8 cellular contexts compared by ENCODE assay signal in genomic region chr17:42609814-42610801, GRCh38. TPM values are rescaled to one million over a fixed set of nuclear protein-coding genes. Genes with fewer than 3 reads are reported as not detected.
DNase-seq lines count a peak whose midpoint lies in the region; ATAC-seq, FAIRE-seq and TF ChIP-seq lines count a peak whose summit lies in the region.
"Not testable (repeated sequence)": the region's sequence is repeated elsewhere in the genome, so short reads cannot be mapped to it uniquely, and the experiment has no call there.

No MANE protein-coding gene starts in this region.

- intact Hi-C loops in dorsolateral prefrontal cortex (cut with DNase I) (loop anchor here (1.0 to 5.0 kb wide), 4 partner anchors 48 to 69 kb away; partner anchors contain the start of genes COASY (in 1 of the 2) and TUBG2 (in 1 of the 2)), tibial artery (cut with DNase I; ENCODE audit: low total_unique reads) (loop anchor here (5.0 kb wide), 2 partner anchors 42 to 72 kb away; partner anchors contain the start of genes CCR10 and CNTNAP1)
- intact Hi-C loops in pancreas (cut with DNase I) = not testable (repeated sequence)

- H3K4me1 ChIP-seq in NT2/D1 (ENCODE audit: insufficient read depth, insufficient read length); iPS-20b (ENCODE audit: insufficient read depth, low read length): not testable (repeated sequence)
- peaks cover 4 to 35% (median 16%) of the 10 kb centered on the region in 3 donors for H3K4me1 ChIP-seq in pancreas
- H3K4me1 ChIP-seq in tibial artery = peaks cover 0 to 46% (median 31%) of the 10 kb centered on the region in 4 donors

- H3K36me3 ChIP-seq in NT2/D1 (ENCODE audit: insufficient read depth, insufficient read length, low read length) (peaks cover 44% of the 10 kb centered on the region), iPS-20b (ENCODE audit: insufficient read depth, low read depth, low read length) (peaks cover 37% of the 10 kb centered on the region), pancreas (peaks cover 0 to 27% (median 6%) of the 10 kb centered on the region in 3 donors), tibial artery (peaks cover 23 to 37% (median 27%) of the 10 kb centered on the region in 3 donors)

- WGBS in pancreas, 2 donors = 10 to 14% methylated on average over 34 to 36 of the region's 42 CpGs

- not testable (repeated sequence) for FAIRE-seq in pancreas (lab: Jason Lieb, UNC)

- TF ChIP-seq CTCF in dorsolateral prefrontal cortex (IDR thresholded peaks at IDR 0.05 in 54 of 56, conservative IDR thresholded peaks at IDR 0.05 in 2 of 56; ENCODE audit: low read depth in 1 of 56, partially characterized antibody in 56 of 56); pancreas (IDR thresholded peaks at IDR 0.05); tibial artery (IDR thresholded peaks at IDR 0.05): not testable (repeated sequence)

- H3K4me3 ChIP-seq in NT2/D1 (ENCODE audit: insufficient read length, low read depth) (peak overlapping the region; percentile 99), dorsolateral prefrontal cortex (peak overlapping the region; percentile 68 to 100 (median 92)), iPS-20b (ENCODE audit: low read length) (peak overlapping the region; percentile 97), pancreas (peak overlapping the region; percentile 51 to 76 (median 58)), tibial artery (peak overlapping the region; percentile 69 to 85)

- not testable (repeated sequence) for H3K9me3 ChIP-seq in NT2/D1 (ENCODE audit: insufficient read depth, low read length); iPS-20b (ENCODE audit: insufficient read depth, low read depth, low read length); pancreas; tibial artery

- peak overlapping the region in 54 of 59 donors; percentile 2 to 99 (median 84) for H3K27ac ChIP-seq in dorsolateral prefrontal cortex
- peak overlapping the region; percentile 68 for H3K27ac ChIP-seq in iPS-20b (ENCODE audit: low read length)
- peak overlapping the region; percentile 18 to 87 (median 48) for H3K27ac ChIP-seq in pancreas
- peak overlapping the region; percentile 72 to 84 for H3K27ac ChIP-seq in tibial artery

- peak overlapping the region; percentile 100 for H3K9ac ChIP-seq in NT2/D1 (ENCODE audit: insufficient read length, low read depth)
- peak overlapping the region; percentile 98 for H3K9ac ChIP-seq in iPS-20b (ENCODE audit: low read depth, low read length)

- H3K27me3 ChIP-seq in NT2/D1 (ENCODE audit: insufficient read depth, insufficient read length); dorsolateral prefrontal cortex; iPS-20b (ENCODE audit: insufficient read depth, low read length); pancreas; tibial artery: not testable (repeated sequence)

- peak; percentile 39 for DNase-seq in DMS79 treated with DMSO at 0.1 percent for 48 hours (lab: John Stamatoyannopoulos, UW)
- DNase-seq in NT2/D1 (ENCODE audit: low read depth, low spot score) = not testable (repeated sequence)
- peak; percentile 6 for DNase-seq in activated T-cell treated with anti-CD3 and anti-CD28 coated beads for 1 hour (ENCODE audit: low read depth)
- peak in 4 of 10 donors; percentile 16 to 38 (median 20) for DNase-seq in dorsolateral prefrontal cortex
- DNase-seq in pancreas = peak in 5 of 6 donors; percentile 26 to 81 (median 65)
- peak in 1 of 2 donors; percentile 50 for DNase-seq in tibial artery

- peak; percentile 11 for ATAC-seq in HG02840 (IDR thresholded peaks at IDR 0.05; ENCODE audit: low FRiP score, unreplicated experiment)
- peak; percentile 12 to 28 (median 18) for ATAC-seq in pancreas

RNA-seq across cellular contexts. Expression of gene TUBG1, which starts 0.6 kb away (rescaled TPM):
- total RNA-seq in dorsolateral prefrontal cortex = 10 to 100 TPM; 29.0 to 81.9 (median 52.2) TPM
- 10 to 100 TPM; 10.5 to 79.9 (median 22.2) TPM for total RNA-seq in pancreas
- polyA plus RNA-seq in pancreas = 10 to 100 TPM; 23.5 to 29.1 TPM

RNA-seq across cellular contexts. Expression of gene RETREG3, which starts 0.9 kb away (rescaled TPM):
- 10 to 100 TPM; 38.8 to 64.5 (median 50.8) TPM for total RNA-seq in dorsolateral prefrontal cortex
- 10 to 100 TPM; 39.3 to 78.0 (median 47.0) TPM for total RNA-seq in pancreas
- 10 to 100 TPM; 28.8 to 35.5 TPM for polyA plus RNA-seq in pancreas

RNA-seq across cellular contexts. Expression of gene PSMC3IP, which starts 32.6 kb away (rescaled TPM):
- total RNA-seq in dorsolateral prefrontal cortex = 10 to 100 TPM in 2 of 120 experiments, 1 to 10 TPM in 118; 1.4 to 11.5 (median 5.9) TPM
- total RNA-seq in pancreas = 1 to 10 TPM; 1.0 to 2.7 (median 2.0) TPM
- 1 to 10 TPM; 3.9 to 7.0 TPM for polyA plus RNA-seq in pancreas

RNA-seq across cellular contexts. Expression of gene MLX, which starts 43.2 kb away (rescaled TPM):
- 10 to 100 TPM; 16.9 to 36.3 (median 26.3) TPM for total RNA-seq in dorsolateral prefrontal cortex
- 10 to 100 TPM; 18.6 to 26.7 (median 22.9) TPM for total RNA-seq in pancreas
- polyA plus RNA-seq in pancreas = 10 to 100 TPM; 31.9 to 44.5 TPM

RNA-seq across cellular contexts. Expression of gene COASY, which starts 48.2 kb away (rescaled TPM):
- total RNA-seq in dorsolateral prefrontal cortex (10 to 100 TPM; 39.4 to 77.1 (median 59.2) TPM), pancreas (10 to 100 TPM; 32.3 to 63.5 (median 52.3) TPM)
- polyA plus RNA-seq in pancreas = 100 to 1,000 TPM; 135 to 152 TPM
